In genomic region chr5:99349842-99350241, GRCh38 we compare ENCODE assay signal across 12 cellular contexts.
"Had no signal": no experiment of that assay in that cellular context is flagged by ENCODE, and none has a peak within 500 bp of the region (broad histone marks: within the 10 kb centered on the region; RNA-seq: fewer than 3 reads in every experiment).

No MANE protein-coding gene starts in this region.

- ATAC-seq: lower lobe of right lung; psoas muscle; right lobe of liver; stimulated activated naive CD8-positive, alpha-beta T cell treated with anti-CD3 and anti-CD28 coated beads, Interleukin-15, Interleukin-2, amounts not matched to agents 100 U/mL and 50 U/mL, for 24 hours had no signal

- H3K27ac Mint-ChIP-seq: activated naive CD4-positive, alpha-beta T cell treated with anti-CD3 and anti-CD28 coated beads for 36 hours; activated T-helper 2 cell treated with anti-CD3 and anti-CD28 coated beads, Interferon-gamma antibody, Interleukin-2, Interleukin-4, amounts not matched to agents 10 μg/mL and 5 μg/mL and 100 μg/mL, durations not matched to agents 14 hours and 24 hours and 36 hours; dendritic cell treated with granulocyte-macrophage colony-stimulating factor and Interleukin-4, amounts not matched to agents 40 ng/mL and 50 ng/mL, for 4 days had no signal

- H3K4me3 Mint-ChIP-seq: activated naive CD4-positive, alpha-beta T cell treated with anti-CD3 and anti-CD28 coated beads for 36 hours; dendritic cell treated with granulocyte-macrophage colony-stimulating factor and Interleukin-4, amounts not matched to agents 40 ng/mL and 50 ng/mL, for 4 days had no signal

- DNase-seq: activated CD4-positive, alpha-beta T cell treated with anti-CD3 and anti-CD28 coated beads, Interleukin-2, amount 50 U/mL, for 4 hours; activated CD4-positive, CD25-positive, alpha-beta regulatory T cell treated with anti-CD3 and anti-CD28 coated beads, Interleukin-2, amount 50 U/mL, for 72 hours; activated naive CD4-positive, alpha-beta T cell treated with anti-CD3 and anti-CD28 coated beads for 36 hours; activated T-cell treated with anti-CD3 and anti-CD28 coated beads, Interleukin-2, amount 50 U/mL, for 1 hour; head of caudate nucleus; lower lobe of right lung; psoas muscle; right lobe of liver; stimulated activated naive CD8-positive, alpha-beta T cell treated with anti-CD3 and anti-CD28 coated beads, Interleukin-15, Interleukin-2, amounts not matched to agents 100 U/mL and 50 U/mL, for 24 hours; transverse colon had no signal

- H3K27me3 Mint-ChIP-seq: dendritic cell treated with granulocyte-macrophage colony-stimulating factor and Interleukin-4, amounts not matched to agents 40 ng/mL and 50 ng/mL, for 4 days had no signal
